ENCODE assay signal across 22 cellular contexts in genomic region chr1:115654125-115654524, GRCh38. TPM values are rescaled to one million over a fixed set of nuclear protein-coding genes. Genes with fewer than 3 reads are reported as not detected.
A peak's percentile ranks its signal among the peaks of the same experiment; 100 is the strongest.
DNase-seq lines count a peak whose midpoint lies in the region; ATAC-seq and TF ChIP-seq lines count a peak whose summit lies in the region.
"Had no signal": no experiment of that assay in that cellular context is flagged by ENCODE, and none has a peak within 500 bp of the region (broad histone marks: within the 10 kb centered on the region; RNA-seq: fewer than 3 reads in every experiment).

No MANE protein-coding gene starts in this region.

- H3K27me3 ChIP-seq in left ventricle myocardium inferior (ENCODE audit: low read depth) (no peaks in the 10 kb centered on the region), heart left ventricle (no peaks in the 10 kb centered on the region), adrenal gland (no peaks in the 10 kb centered on the region)
- H3K27me3 ChIP-seq: stomach, tibial nerve had no signal

- DNase-seq in left ventricle myocardium inferior (no peak), heart left ventricle (no peak), adrenal gland (peak in 6 of 7 donors; percentile 38 to 76 (median 64)), Kasumi-1 (lab: John Stamatoyannopoulos, UW) (no peak), pons (ENCODE audit: low spot score) (no peak)
- DNase-seq: activated CD4-positive, alpha-beta T cell treated with anti-CD3 and anti-CD28 coated beads, Interleukin-2, amount 50 U/mL, for 48 hours; activated CD4-positive, CD25-positive, alpha-beta regulatory T cell; activated naive CD4-positive, alpha-beta T cell treated with Interleukin-2 at 50 U/mL for 16 hours; AML-193; CD8-positive, alpha-beta T cell; cerebellar nuclear complex; NCI-H1417 treated with DMSO at 0.1 percent for 48 hours; NCI-H2081 treated with DMSO at 0.1 percent for 48 hours; NCI-H345; NCI-H748 treated with DMSO at 0.1 percent for 48 hours; RPMI8226; stomach had no signal

- ATAC-seq in heart left ventricle = no peak
- no peak for ATAC-seq in HG03439 (IDR thresholded peaks at IDR 0.05; ENCODE audit: unreplicated experiment)
- ATAC-seq in GM21619 (IDR thresholded peaks at IDR 0.05; ENCODE audit: unreplicated experiment) = no peak
- ATAC-seq: CD8-positive, alpha-beta T cell had no signal

- H3K27ac ChIP-seq in left ventricle myocardium inferior (replicated peaks) = peak overlapping the region; percentile 68
- peak overlapping the region in 1 of 12 donors; percentile 51 for H3K27ac ChIP-seq in heart left ventricle
- H3K27ac ChIP-seq in adrenal gland = peak overlapping the region in 3 of 5 donors; percentile 47 to 76 (median 68)
- H3K27ac ChIP-seq in mesodermal cell (ENCODE audit: low read depth, low read length, severe bottlenecking) = peak overlapping the region; percentile 16
- H3K27ac ChIP-seq: SK-N-MC, tibial nerve had no signal

- H3K36me3 ChIP-seq in left ventricle myocardium inferior = peaks cover 10% of the 10 kb centered on the region
- peaks cover 0 to 24% (median 16%) of the 10 kb centered on the region in 9 donors for H3K36me3 ChIP-seq in heart left ventricle
- no peaks in the 10 kb centered on the region for H3K36me3 ChIP-seq in adrenal gland (replicated peaks in 1 of 2)
- peaks cover 51% of the 10 kb centered on the region for H3K36me3 ChIP-seq in mesodermal cell (ENCODE audit: control insufficient read depth, insufficient read depth, low read length)

- intact Hi-C loops in left ventricle myocardium inferior (cut with micrococcal nuclease) = no loop called here
- intact Hi-C loops in heart left ventricle (cut with DNase I) = no loop called here
- intact Hi-C loops in adrenal gland (cut with DNase I) = no loop called here

- H3K9me3 ChIP-seq in left ventricle myocardium inferior (replicated peaks) (no peaks in the 10 kb centered on the region), heart left ventricle (no peaks in the 10 kb centered on the region), adrenal gland (replicated peaks in 1 of 3) (no peaks in the 10 kb centered on the region), mesodermal cell (ENCODE audit: control insufficient read depth, low read length) (no peaks in the 10 kb centered on the region)
- H3K9me3 ChIP-seq: stomach, tibial nerve had no signal

- TF ChIP-seq POLR2A in heart left ventricle (IDR thresholded peaks at IDR 0.05) (no peak), adrenal gland (IDR thresholded peaks at IDR 0.05) (no peak)

- 78 to 89% (median 82%) methylated on average over 3 of the region's 3 CpGs for WGBS in heart left ventricle, 4 donors
- 67 to 74% (median 72%) methylated on average over 3 of the region's 3 CpGs for WGBS in adrenal gland, 4 donors
- WGBS in mesodermal cell (ENCODE audit: insufficient coverage in 2 of 2), 2 experiments = 80 to 100% methylated on average over 1 of the region's 3 CpGs

- TF ChIP-seq CTCF in left ventricle myocardium inferior (IDR thresholded peaks at IDR 0.05; ENCODE audit: borderline replicate concordance) = no peak
- TF ChIP-seq CTCF in heart left ventricle (IDR thresholded peaks at IDR 0.05) = no peak
- no peak for TF ChIP-seq CTCF in adrenal gland (IDR thresholded peaks at IDR 0.05)

- H3K4me3 ChIP-seq in left ventricle myocardium inferior (no peak overlapping the region), heart left ventricle (no peak overlapping the region), adrenal gland (no peak overlapping the region), mesodermal cell (ENCODE audit: extremely low read depth, insufficient read depth, low read length, poor library complexity, severe bottlenecking) (no peak overlapping the region)
- H3K4me3 ChIP-seq: SK-N-MC, stomach, tibial nerve had no signal

- H3K4me1 ChIP-seq in left ventricle myocardium inferior = peaks cover 69% of the 10 kb centered on the region
- peaks cover 5 to 66% (median 46%) of the 10 kb centered on the region in 12 donors for H3K4me1 ChIP-seq in heart left ventricle
- H3K4me1 ChIP-seq in adrenal gland (replicated peaks in 1 of 2) = peaks cover 47 to 64% of the 10 kb centered on the region in 2 donors
- H3K4me1 ChIP-seq in mesodermal cell (ENCODE audit: control insufficient read depth, insufficient read depth, low read length, poor library complexity, severe bottlenecking) = peaks cover 50% of the 10 kb centered on the region

RNA-seq across cellular contexts. Expression of gene VANGL1, which starts 12.4 kb away (rescaled TPM):
- total RNA-seq in left ventricle myocardium inferior = 5.9 TPM
- 10 to 100 TPM in 1 of 9 donors, 1 to 10 TPM in 8; 6.2 to 11.5 (median 8.2) TPM for total RNA-seq in heart left ventricle
- 1 to 10 TPM; 1.4 to 4.4 TPM for polyA plus RNA-seq in heart left ventricle
- 10 to 100 TPM; 10.1 to 19.1 (median 11.9) TPM for total RNA-seq in adrenal gland
- polyA plus RNA-seq in adrenal gland = 1 to 10 TPM; 2.0 to 9.9 (median 2.2) TPM
- polyA plus RNA-seq in mesodermal cell (2013, experiment 1 of 2) = 12.4 TPM
- polyA plus RNA-seq in mesodermal cell (2013, experiment 2 of 2) = 11.1 TPM

Comparison
In these comparisons a context has a peak if more than half of its experiments do, and no peak if none do; other contexts are left out.
1. DNase-seq: peak in adrenal gland (6 of 7); none in left ventricle myocardium inferior (single experiment), heart left ventricle (0 of 5), Kasumi-1 (0 of 2) and pons (single experiment).